12 cellular contexts compared by ENCODE assay signal in the genomic region with DNA sequence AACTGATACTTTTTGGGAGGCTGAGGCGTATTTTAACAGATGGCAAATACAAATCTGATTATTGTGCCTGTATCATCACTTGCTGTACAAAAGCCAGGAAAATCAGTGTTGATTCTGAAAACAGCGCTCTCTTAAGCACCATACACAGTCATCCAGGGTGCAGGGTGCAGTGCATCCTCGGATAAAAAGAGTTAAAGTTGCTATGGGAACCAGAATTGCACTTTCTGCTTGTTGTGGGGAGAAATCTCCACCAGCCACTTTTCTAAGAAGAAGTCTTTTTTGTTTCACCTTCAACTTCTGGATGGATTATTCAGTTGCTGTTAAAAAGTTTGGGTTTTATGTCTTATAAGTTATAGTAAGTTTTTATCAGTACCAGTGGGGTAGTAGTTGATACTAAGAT. TPM values are rescaled to one million over a fixed set of nuclear protein-coding genes. Genes with fewer than 3 reads are reported as not detected.
DNase-seq lines count a peak whose midpoint lies in the region; ATAC-seq and TF ChIP-seq lines count a peak whose summit lies in the region.
"Had no signal": no experiment of that assay in that cellular context is flagged by ENCODE, and none has a peak within 500 bp of the region (broad histone marks: within the 10 kb centered on the region; RNA-seq: fewer than 3 reads in every experiment).

No MANE protein-coding gene starts in this region.

- H3K4me3 ChIP-seq in heart left ventricle (peak overlapping the region in 9 of 12 donors; percentile 58 to 95 (median 90)), mammary epithelial cell (replicated peaks in 1 of 3; ENCODE audit: insufficient read depth in 1 of 3, low read depth in 2 of 3, low read length in 3 of 3) (peak overlapping the region in 1 of 3 experiments; percentile 80), upper lobe of left lung (peak overlapping the region in 3 of 4 donors; percentile 78 to 92 (median 82))

- 30 to 43% (median 38%) methylated on average over 3 of the region's 3 CpGs for WGBS in heart left ventricle, 4 donors
- WGBS in mammary epithelial cell (ENCODE audit: low coverage, missing lambda C conversion rate), result 34% methylated on average over 3 of the region's 3 CpGs
- WGBS in upper lobe of left lung, 2 donors, result 58 to 61% methylated on average over 3 of the region's 3 CpGs

- H4K20me1 ChIP-seq in mammary epithelial cell (ENCODE audit: insufficient read depth, low read length), result no peaks in the 10 kb centered on the region

- peak overlapping the region; percentile 83 for H3K4me2 ChIP-seq in mammary epithelial cell (ENCODE audit: insufficient read depth, low read depth, low read length)

- TF ChIP-seq CTCF in heart left ventricle (IDR thresholded peaks at IDR 0.05) (no peak), mammary epithelial cell (conservative IDR thresholded peaks at IDR 0.05 in 1 of 2, IDR thresholded peaks at IDR 0.05 in 1 of 2; ENCODE audit: extremely low read depth in 1 of 2, insufficient read depth in 1 of 2, low read depth in 1 of 2, low read length in 2 of 2) (no peak), mesothelial cell of epicardium (IDR thresholded peaks at IDR 0.05; ENCODE audit: unreplicated experiment) (no peak), upper lobe of left lung (IDR thresholded peaks at IDR 0.05) (no peak)

- H3K36me3 Mint-ChIP-seq in mesothelial cell of epicardium, result no peaks in the 10 kb centered on the region
- H3K36me3 Mint-ChIP-seq in activated CD8-positive, alpha-beta T cell treated with anti-CD3 and anti-CD28 coated beads, Interleukin-2, amount 10 ng/mL, durations not matched to agents 7 days and 5 days (ENCODE audit: low read depth), result no peaks in the 10 kb centered on the region

- dilution Hi-C loops in mammary epithelial cell (cut with HindIII; ENCODE audit: low sequenced_read_pairs), result no loop called here

- intact Hi-C loops in heart left ventricle (cut with DNase I) (loop anchor here in 9 of 10 donors (5.0 to 10.0 kb wide), 6 partner anchors 45 to 208 kb away; no protein-coding TSS in a partner anchor), left cardiac atrium (cut with DNase I) (loop anchor here (5.0 to 10.0 kb wide), 3 partner anchors 70 to 208 kb away; no protein-coding TSS in a partner anchor), mammary epithelial cell (cut with micrococcal nuclease) (loop anchor here (10.0 kb wide), 1 partner anchor 608 kb away; the partner anchor contains the start of gene ARPC5)

- H3K27ac ChIP-seq in heart left ventricle, result peak overlapping the region in 7 of 12 donors; percentile 2 to 100 (median 25)
- H3K27ac ChIP-seq in mammary epithelial cell (ENCODE audit: insufficient read depth, low read depth, low read length), result no peak overlapping the region
- peak overlapping the region in 3 of 4 donors; percentile 10 to 28 (median 21) for H3K27ac ChIP-seq in upper lobe of left lung
- H3K27ac ChIP-seq: RWPE1 had no signal

- H3K4me1 Mint-ChIP-seq in mesothelial cell of epicardium, result peaks cover 74% of the 10 kb centered on the region
- peaks cover 11% of the 10 kb centered on the region for H3K4me1 Mint-ChIP-seq in activated CD8-positive, alpha-beta T cell treated with anti-CD3 and anti-CD28 coated beads, Interleukin-2, amount 10 ng/mL, durations not matched to agents 7 days and 5 days (ENCODE audit: low read depth)

- H3K4me3 Mint-ChIP-seq in mesothelial cell of epicardium, result no peak overlapping the region
- H3K4me3 Mint-ChIP-seq in activated CD8-positive, alpha-beta T cell treated with anti-CD3 and anti-CD28 coated beads, Interleukin-2, amount 10 ng/mL, durations not matched to agents 7 days and 5 days, result no peak overlapping the region
- H3K4me3 Mint-ChIP-seq: activated CD4-positive, alpha-beta T cell treated with anti-CD3 and anti-CD28 coated beads for 36 hours had no signal

- H3K79me2 ChIP-seq in mammary epithelial cell (ENCODE audit: insufficient read depth, low read length), result peaks cover 84% of the 10 kb centered on the region

- ATAC-seq in heart left ventricle (no peak), left cardiac atrium (no peak), upper lobe of left lung (ENCODE audit: low FRiP score in 2 of 2) (no peak)
- no peak for ATAC-seq in activated CD8-positive, alpha-beta T cell treated with anti-CD3 and anti-CD28 coated beads, Interleukin-2, amount 10 ng/mL, durations not matched to agents 7 days and 5 days
- ATAC-seq: activated CD4-positive, alpha-beta T cell treated with anti-CD3 and anti-CD28 coated beads for 36 hours had no signal

- TF ChIP-seq EP300 in upper lobe of left lung (IDR thresholded peaks at IDR 0.05), result no peak

- DNase-seq in heart left ventricle (no peak), left cardiac atrium (no peak), mammary epithelial cell (no peak), mesothelial cell of epicardium (ENCODE audit: low spot score in 2 of 2, unreplicated experiment in 2 of 2) (no peak), upper lobe of left lung (no peak), SIG-M5 (lab: John Stamatoyannopoulos, UW) (no peak), NCI-H1417 (lab: John Stamatoyannopoulos, UW) (no peak)
- no peak for DNase-seq in activated CD8-positive, alpha-beta T cell treated with anti-CD3 and anti-CD28 coated beads, Interleukin-2, amount 10 ng/mL, durations not matched to agents 7 days and 5 days
- DNase-seq: activated CD4-positive, alpha-beta T cell treated with anti-CD3 and anti-CD28 coated beads for 36 hours; activated gamma-delta T cell treated with Interleukin-2 at 50 U/mL for 16 hours; GDM1 had no signal

- no peak overlapping the region for H3K9ac ChIP-seq in mammary epithelial cell (ENCODE audit: insufficient read depth, low read length)

- no peak overlapping the region for H2AFZ ChIP-seq in mammary epithelial cell (ENCODE audit: low read depth, low read length)

- POLR2A ChIA-PET in activated CD8-positive, alpha-beta T cell treated with anti-CD3 and anti-CD28 coated beads, Interleukin-2, amount 10 ng/mL, durations not matched to agents 7 days and 5 days (lab: Charles Lee), result interaction anchor here (0.6 kb wide), 1 partner anchor 176 kb away, joined by 3 read pairs; no protein-coding TSS in a partner anchor

- H3K27ac Mint-ChIP-seq in mesothelial cell of epicardium, result peak overlapping the region; percentile 76
- no peak overlapping the region for H3K27ac Mint-ChIP-seq in activated CD8-positive, alpha-beta T cell treated with anti-CD3 and anti-CD28 coated beads, Interleukin-2, amount 10 ng/mL, durations not matched to agents 7 days and 5 days
- H3K27ac Mint-ChIP-seq: activated CD4-positive, alpha-beta T cell treated with anti-CD3 and anti-CD28 coated beads for 36 hours had no signal

- TF ChIP-seq POLR2A in heart left ventricle (IDR thresholded peaks at IDR 0.05), result no peak
- no peak for TF ChIP-seq POLR2A in upper lobe of left lung (IDR thresholded peaks at IDR 0.05)

- H3K27me3 ChIP-seq in heart left ventricle (peaks cover 0 to 4% (median 0%) of the 10 kb centered on the region in 9 donors), mammary epithelial cell (ENCODE audit: insufficient read depth, low read length) (no peaks in the 10 kb centered on the region), upper lobe of left lung (peaks cover 0 to 6% (median 0%) of the 10 kb centered on the region in 4 donors)

- no peaks in the 10 kb centered on the region for H3K9me3 ChIP-seq in heart left ventricle
- no peaks in the 10 kb centered on the region for H3K9me3 ChIP-seq in mammary epithelial cell (replicated peaks; ENCODE audit: insufficient read depth, low read length)
- no peaks in the 10 kb centered on the region for H3K9me3 ChIP-seq in upper lobe of left lung

- H3K4me1 ChIP-seq in heart left ventricle, result peaks cover 0 to 70% (median 37%) of the 10 kb centered on the region in 12 donors
- H3K4me1 ChIP-seq in mammary epithelial cell (ENCODE audit: insufficient read depth, low read length), result peaks cover 51% of the 10 kb centered on the region
- peaks cover 11 to 35% (median 30%) of the 10 kb centered on the region in 4 donors for H3K4me1 ChIP-seq in upper lobe of left lung

- H3K9me3 Mint-ChIP-seq in mesothelial cell of epicardium, result no peaks in the 10 kb centered on the region
- H3K9me3 Mint-ChIP-seq in activated CD8-positive, alpha-beta T cell treated with anti-CD3 and anti-CD28 coated beads, Interleukin-2, amount 10 ng/mL, durations not matched to agents 7 days and 5 days (ENCODE audit: insufficient read depth), result no peaks in the 10 kb centered on the region

- no TSS peak for BruUV-seq in mammary epithelial cell (replicated peaks; lab: Mats Ljungman, UMichigan)

- H3K36me3 ChIP-seq in heart left ventricle (peaks cover 0 to 14% (median 0%) of the 10 kb centered on the region in 9 donors), mammary epithelial cell (ENCODE audit: insufficient read depth, low read length) (no peaks in the 10 kb centered on the region), upper lobe of left lung (no peaks in the 10 kb centered on the region)

- H3K27me3 Mint-ChIP-seq in mesothelial cell of epicardium (ENCODE audit: low read depth), result no peaks in the 10 kb centered on the region
- H3K27me3 Mint-ChIP-seq in activated CD8-positive, alpha-beta T cell treated with anti-CD3 and anti-CD28 coated beads, Interleukin-2, amount 10 ng/mL, durations not matched to agents 7 days and 5 days (ENCODE audit: low read depth), result peaks cover 73% of the 10 kb centered on the region

- CTCF ChIA-PET in mammary epithelial cell (lab: Charles Lee; ENCODE audit: low non-redundant PET), result no interaction called here
- CTCF ChIA-PET in activated CD8-positive, alpha-beta T cell treated with anti-CD3 and anti-CD28 coated beads, Interleukin-2, amount 10 ng/mL, durations not matched to agents 7 days and 5 days (lab: Charles Lee), result interaction anchor here (1.0 kb wide), 1 partner anchor 8 kb away, joined by 3 read pairs; no protein-coding TSS in a partner anchor

- in situ Hi-C loops in mammary epithelial cell (cut with MboI; ENCODE audit: low sequenced_read_pairs in 2 of 2), result loop anchor here in 1 of 2 donors (10.0 kb wide), 1 partner anchor 158 kb away; the partner anchor contains the start of gene LAMC2

RNA-seq across cellular contexts. Expression of gene LAMC1, which starts 3.8 kb away (rescaled TPM):
- total RNA-seq in heart left ventricle, result 100 to 1,000 TPM in 7 of 9 donors, 10 to 100 TPM in 2; 78.6 to 226 (median 122) TPM
- polyA plus RNA-seq in heart left ventricle, result 100 to 1,000 TPM in 1 of 2 donors, 10 to 100 TPM in 1; 22.9 to 108 TPM
- 100 to 1,000 TPM; 108 to 126 TPM for total RNA-seq in left cardiac atrium
- 100 to 1,000 TPM; 131 to 164 TPM for total RNA-seq in mammary epithelial cell
- polyA plus RNA-seq in mammary epithelial cell, result 69.5 TPM
- polyA minus RNA-seq in mammary epithelial cell, result 137 TPM
- 164 to 170 TPM (median 168 TPM) in 3 replicates for total RNA-seq in mesothelial cell of epicardium
- total RNA-seq in upper lobe of left lung, result 100 to 1,000 TPM in 5 of 6 donors, 10 to 100 TPM in 1; 92.0 to 232 (median 134) TPM
- not detected for total RNA-seq in activated CD8-positive, alpha-beta T cell treated with anti-CD3 and anti-CD28 coated beads, Interleukin-2, amount 10 ng/mL, durations not matched to agents 7 days and 5 days

Comparison
In these comparisons a context has a peak if more than half of its experiments do, and no peak if none do; other contexts are left out.
1. RNA of gene LAMC1, which starts 3.8 kb away (total RNA-seq): 164 to 170 TPM in mesothelial cell of epicardium, 131 to 164 TPM in mammary epithelial cell, 92.0 to 232 TPM in upper lobe of left lung, 108 to 126 TPM in left cardiac atrium and 78.6 to 226 TPM in heart left ventricle; not detected in activated CD8-positive, alpha-beta T cell treated with anti-CD3 and anti-CD28 coated beads, Interleukin-2, amount 10 ng/mL, durations not matched to agents 7 days and 5 days; every median in the first group is over 10 times any median in the second.